ENCODE assay signal across 17 cellular contexts in genomic region chr15:89374116-89375004, GRCh38. TPM values are rescaled to one million over a fixed set of nuclear protein-coding genes. Genes with fewer than 3 reads are reported as not detected.
DNase-seq lines count a peak whose midpoint lies in the region; ATAC-seq, FAIRE-seq and TF ChIP-seq lines count a peak whose summit lies in the region.
"Had no signal": no experiment of that assay in that cellular context is flagged by ENCODE, and none has a peak within 500 bp of the region (broad histone marks: within the 10 kb centered on the region; RNA-seq: fewer than 3 reads in every experiment).

No MANE protein-coding gene starts in this region.

- TF ChIP-seq EP300 in GM12878 (IDR thresholded peaks at IDR 0.05; ENCODE audit: borderline replicate concordance in 1 of 2, control insufficient read depth in 1 of 2, low read depth in 2 of 2, low read length in 2 of 2) = no peak

- in situ Hi-C loops in GM12878 (cut with MboI) = no loop called here

- POLR2A ChIA-PET in GM12878 (lab: Charles Lee) (no interaction called here), endothelial cell of umbilical vein (lab: Charles Lee) (no interaction called here)

- H3K4me3 ChIP-seq in GM12878 (no peak overlapping the region), endothelial cell of umbilical vein (replicated peaks in 1 of 3; ENCODE audit: insufficient read depth in 1 of 3, low read depth in 1 of 3, low read length in 3 of 3) (no peak overlapping the region), osteoblast (ENCODE audit: insufficient read depth, low read length) (no peak overlapping the region), colonic mucosa (no peak overlapping the region), foreskin fibroblast (ENCODE audit: low read depth in 1 of 2, low read length in 2 of 2) (no peak overlapping the region)
- H3K4me3 ChIP-seq: A549 had no signal

- H3K9me3 ChIP-seq in GM12878 (replicated peaks; ENCODE audit: control insufficient read depth, insufficient read depth, low read length) (no peaks in the 10 kb centered on the region; the same call in 2 of the 3 replicates), endothelial cell of umbilical vein (replicated peaks; ENCODE audit: control insufficient read depth, insufficient read depth, low read length) (no peaks in the 10 kb centered on the region), osteoblast (ENCODE audit: low read depth, low read length) (no peaks in the 10 kb centered on the region), colonic mucosa (no peaks in the 10 kb centered on the region)
- H3K9me3 ChIP-seq: A549, BE2C had no signal

- H3K79me2 ChIP-seq in GM12878 (ENCODE audit: control insufficient read depth, insufficient read depth, low read length) (no peaks in the 10 kb centered on the region), endothelial cell of umbilical vein (ENCODE audit: control insufficient read depth, insufficient read depth, low read length) (no peaks in the 10 kb centered on the region), osteoblast (ENCODE audit: insufficient read depth, low read length) (no peaks in the 10 kb centered on the region)

- H4K20me1 ChIP-seq in GM12878 (ENCODE audit: control insufficient read depth, insufficient read depth) = no peaks in the 10 kb centered on the region
- H4K20me1 ChIP-seq in endothelial cell of umbilical vein (replicated peaks; ENCODE audit: control insufficient read depth, extremely low read depth, insufficient read depth, low read length) = no peaks in the 10 kb centered on the region
- peaks cover 5% of the 10 kb centered on the region for H4K20me1 ChIP-seq in osteoblast (ENCODE audit: insufficient read depth, low read length)

- no peak overlapping the region for H3K4me2 ChIP-seq in GM12878 (ENCODE audit: control insufficient read depth, insufficient read depth)
- H3K4me2 ChIP-seq in endothelial cell of umbilical vein (ENCODE audit: insufficient read depth, low read length) = no peak overlapping the region
- no peak overlapping the region for H3K4me2 ChIP-seq in osteoblast (ENCODE audit: insufficient read depth, low read length)
- H3K4me2 ChIP-seq: A549 had no signal

- intact Hi-C loops in GM12878 (cut with micrococcal nuclease; ENCODE audit: unreplicated experiment) = no loop called here
- intact Hi-C loops in endothelial cell of umbilical vein (cut with micrococcal nuclease) = no loop called here
- intact Hi-C loops in colonic mucosa (cut with DNase I) = no loop called here

- dilution Hi-C loops in endothelial cell of umbilical vein (cut with MboI; ENCODE audit: extremely low pct_ligation_motif_present, low sequenced_read_pairs) = no loop called here

- RAD21 ChIA-PET in GM12878 (lab: Charles Lee; ENCODE audit: unreplicated experiment) = no interaction called here

- no peak for TF ChIP-seq CTCF in GM12878 (IDR thresholded peaks at IDR 0.05 in 2 of 3, conservative IDR thresholded peaks at IDR 0.05 in 1 of 3; ENCODE audit: control insufficient read depth in 2 of 3, extremely low read depth in 1 of 3, insufficient read depth in 1 of 3, low read depth in 3 of 3, low read length in 3 of 3)
- no peak for TF ChIP-seq CTCF in endothelial cell of umbilical vein (IDR thresholded peaks at IDR 0.05; ENCODE audit: extremely low read depth in 1 of 2, insufficient read depth in 1 of 2, low read depth in 1 of 2, low read length in 2 of 2)
- no peak for TF ChIP-seq CTCF in osteoblast (IDR thresholded peaks at IDR 0.05; ENCODE audit: extremely low read depth, low read depth, low read length)
- no peak for TF ChIP-seq CTCF in colonic mucosa (IDR thresholded peaks at IDR 0.05)
- no peak for TF ChIP-seq CTCF in foreskin fibroblast (IDR thresholded peaks at IDR 0.05; ENCODE audit: low read depth, low read length)

- no peak overlapping the region for H2AFZ ChIP-seq in GM12878 (ENCODE audit: control insufficient read depth, low read depth, low read length)
- H2AFZ ChIP-seq in endothelial cell of umbilical vein (ENCODE audit: low read depth, low read length) = no peak overlapping the region
- no peak overlapping the region for H2AFZ ChIP-seq in osteoblast (ENCODE audit: low read length)

- H3K9me1 ChIP-seq in endothelial cell of umbilical vein (replicated peaks; ENCODE audit: control insufficient read depth, extremely low read depth, insufficient read depth, low read length) = no peaks in the 10 kb centered on the region

- H3K27ac ChIP-seq in GM12878 (ENCODE audit: control insufficient read depth, insufficient read depth) (no peak overlapping the region), endothelial cell of umbilical vein (ENCODE audit: insufficient read depth, low read depth, low read length) (no peak overlapping the region), osteoblast (ENCODE audit: low read depth, low read length) (no peak overlapping the region), colonic mucosa (no peak overlapping the region)
- H3K27ac ChIP-seq: A549, C4-2B had no signal

- no peak overlapping the region for H3K9ac ChIP-seq in GM12878 (ENCODE audit: control insufficient read depth, insufficient read depth, low read length)
- H3K9ac ChIP-seq in endothelial cell of umbilical vein (replicated peaks; ENCODE audit: extremely low read depth, insufficient read depth, low read length) = no peak overlapping the region
- no peak overlapping the region for H3K9ac ChIP-seq in colonic mucosa (ENCODE audit: low read depth in 2 of 2, low read length in 2 of 2)

- DNase-seq in NCI-H82 treated with DMSO at 0.1 percent for 48 hours (lab: John Stamatoyannopoulos, UW; ENCODE audit: unreplicated experiment) (peak; percentile 34), GM12878 (ENCODE audit: low read depth, low spot score) (no peak), endothelial cell of umbilical vein (ENCODE audit: low read depth, low spot score) (no peak), osteoblast (ENCODE audit: insufficient read length, low spot score, missing footprints) (peak; percentile 87), colonic mucosa (no peak), foreskin fibroblast (no peak), T-helper 2 cell (no peak)
- DNase-seq: BE2C; CD4-positive, alpha-beta memory T cell; DMS79; H7 had no signal

- no peaks in the 10 kb centered on the region for H3K4me1 ChIP-seq in GM12878 (ENCODE audit: control insufficient read depth, insufficient read depth, low read length)
- H3K4me1 ChIP-seq in endothelial cell of umbilical vein (ENCODE audit: control insufficient read depth, extremely low read depth, insufficient read depth, low read length) = peaks cover 4% of the 10 kb centered on the region
- no peaks in the 10 kb centered on the region for H3K4me1 ChIP-seq in osteoblast (ENCODE audit: insufficient read depth, low read length)
- H3K4me1 ChIP-seq in colonic mucosa = no peaks in the 10 kb centered on the region
- H3K4me1 ChIP-seq: A549, BE2C had no signal

- peaks cover 33 to 43% of the 10 kb centered on the region in 2 experiments for H3K27me3 ChIP-seq in GM12878 (replicated peaks in 1 of 2; ENCODE audit: control insufficient read depth in 2 of 2, insufficient read depth in 2 of 2, low read length in 1 of 2)
- H3K27me3 ChIP-seq in endothelial cell of umbilical vein (ENCODE audit: control insufficient read depth in 2 of 2, insufficient read depth in 2 of 2, low read length in 2 of 2) = peaks cover 92 to 98% of the 10 kb centered on the region in 2 experiments
- peaks cover 99% of the 10 kb centered on the region for H3K27me3 ChIP-seq in osteoblast (ENCODE audit: insufficient read depth, low read length)
- peaks cover 96% of the 10 kb centered on the region for H3K27me3 ChIP-seq in colonic mucosa
- H3K27me3 ChIP-seq: BE2C had no signal

- no peak for FAIRE-seq in GM12878 (lab: Jason Lieb, UNC)
- no peak for FAIRE-seq in endothelial cell of umbilical vein (lab: Jason Lieb, UNC)
- FAIRE-seq: A549, GM12891, HepG2, HTR-8/SVneo had no signal

- BruUV-seq in GM12878 (replicated peaks; lab: Mats Ljungman, UMichigan) = no TSS peak
- no TSS peak for BruUV-seq in endothelial cell of umbilical vein (replicated peaks; lab: Mats Ljungman, UMichigan)

- SMC1A ChIA-PET in GM12878 (lab: Charles Lee; ENCODE audit: uncharacterized antibody, unreplicated experiment) = interaction anchor here (0.6 kb wide), 1 partner anchor 56 kb away, joined by 3 read pairs; no protein-coding TSS in a partner anchor

- ATAC-seq in GM12878 = no peak
- no peak for ATAC-seq in HG02981 (IDR thresholded peaks at IDR 0.05; ENCODE audit: unreplicated experiment)
- ATAC-seq: A549, HepG2 had no signal

- no peak for TF ChIP-seq RAD21 in GM12878 (IDR thresholded peaks at IDR 0.05; ENCODE audit: insufficient read depth, low read depth, low read length)

- H3K36me3 ChIP-seq in GM12878 (ENCODE audit: control insufficient read depth in 2 of 2, insufficient read depth in 2 of 2, low read length in 1 of 2) = no peaks in the 10 kb centered on the region
- no peaks in the 10 kb centered on the region for H3K36me3 ChIP-seq in endothelial cell of umbilical vein (ENCODE audit: control insufficient read depth in 2 of 2, extremely low read depth in 1 of 2, insufficient read depth in 2 of 2, low read length in 2 of 2)
- H3K36me3 ChIP-seq in osteoblast (ENCODE audit: insufficient read depth, low read length) = no peaks in the 10 kb centered on the region
- H3K36me3 ChIP-seq in colonic mucosa = no peaks in the 10 kb centered on the region

- no peak for TF ChIP-seq POLR2A in GM12878 (IDR thresholded peaks at IDR 0.05; ENCODE audit: low read depth, low read length)
- no peak for TF ChIP-seq POLR2A in endothelial cell of umbilical vein (IDR thresholded peaks at IDR 0.05; ENCODE audit: low read depth, low read length)

- WGBS in GM12878 (ENCODE audit: insufficient coverage, insufficient replicate concordance, low lambda C conversion rate, missing lambda C conversion rate) = 16% methylated on average over 15 of the region's 15 CpGs

- CTCF ChIA-PET in GM12878 (lab: Yijun Ruan, JAX) (no interaction called here), endothelial cell of umbilical vein (lab: Charles Lee) (interaction anchor here (1.2 to 6.0 kb wide), 2 partner anchors 16 to 18 kb away, joined by 4 to 70 read pairs; no protein-coding TSS in a partner anchor)

RNA-seq across cellular contexts. Expression of gene POLG, which starts 39.7 kb away (rescaled TPM):
- 122 and 151 TPM in 2 replicates for total RNA-seq in GM12878 (2013; cell fraction: nucleolus; rRNA removed)
- total RNA-seq in GM12878 (2014; rRNA removed) (50.5 and 54.8 TPM in 2 replicates), GM12878 (2014; rRNA removed; fragmentation: Illumina TruSeq; extraction: Trizol) (26.3 and 27.3 TPM in 2 replicates), GM12878 (2021) (66.2 and 71.1 TPM in 2 replicates), endothelial cell of umbilical vein (77.7 and 79.4 TPM in 2 replicates), osteoblast (50.7 and 61.2 TPM in 2 replicates), colonic mucosa (10 to 100 TPM; 70.8 to 86.8 TPM)
- 29.0 TPM for polyA plus RNA-seq in GM12878 (2011; ENCODE audit: low read depth)
- polyA plus RNA-seq in GM12878 (2011; rRNA removed) (21.1 and 23.8 TPM in 2 replicates), GM12878 (2014; fragmentation: Illumina TruSeq; extraction: Trizol) (24.7 and 35.7 TPM in 2 replicates), GM12878 (2014; fragmentation: Nextera tagmentation; extraction: Ambion mirVana) (10 to 100 TPM; 14.8 to 21.6 TPM), GM12878 (2014; rRNA removed) (41.8 and 46.4 TPM in 2 replicates), GM12878 (2016; fragmentation: Nextera tagmentation; extraction: Ambion mirVana) (10 to 100 TPM; 30.2 to 40.4 TPM), endothelial cell of umbilical vein (33.8 and 36.6 TPM in 2 replicates)
- 21.0 and 26.9 TPM in 2 replicates for polyA plus RNA-seq in GM12878 (2011; cell fraction: cytosol; rRNA removed)
- polyA plus RNA-seq in GM12878 (2011; cell fraction: nucleus; rRNA removed) = 186 and 256 TPM in 2 replicates
- 36.6 and 46.1 TPM in 2 replicates for polyA plus RNA-seq in GM12878 (2012)
- 23.7 and 44.0 TPM in 2 replicates for polyA minus RNA-seq in GM12878 (2011; rRNA and poly(A)+ RNA removed)
- polyA minus RNA-seq in GM12878 (2011; cell fraction: cytosol; rRNA and poly(A)+ RNA removed) = 13.7 and 22.3 TPM in 2 replicates
- polyA minus RNA-seq in GM12878 (2011; cell fraction: nucleus; rRNA and poly(A)+ RNA removed) = 59.7 and 112 TPM in 2 replicates
- 24.9 and 27.4 TPM in 2 replicates for polyA plus RNA-seq in endothelial cell of umbilical vein (2011; cell fraction: cytosol; rRNA removed)
- polyA plus RNA-seq in endothelial cell of umbilical vein (2011; cell fraction: nucleus; rRNA removed) = 236 and 246 TPM in 2 replicates
- polyA plus RNA-seq in endothelial cell of umbilical vein (2012) = 53.5 and 54.2 TPM in 2 replicates
- 74.4 and 77.4 TPM in 2 replicates for polyA minus RNA-seq in endothelial cell of umbilical vein
- 24.2 TPM for polyA minus RNA-seq in endothelial cell of umbilical vein (2011; cell fraction: cytosol; rRNA and poly(A)+ RNA removed)
- 61.2 and 82.9 TPM in 2 replicates for polyA minus RNA-seq in endothelial cell of umbilical vein (2011; cell fraction: nucleus; rRNA and poly(A)+ RNA removed)

Comparison
In these comparisons a context has a peak if more than half of its experiments do, and no peak if none do; other contexts are left out.
1. DNase-seq: peak in NCI-H82 treated with DMSO at 0.1 percent for 48 hours (single experiment) and osteoblast (single experiment); none in GM12878 (single experiment), endothelial cell of umbilical vein (single experiment), colonic mucosa (single experiment), foreskin fibroblast (0 of 2) and T-helper 2 cell (0 of 5).